1 cellular context compared by ENCODE assay signal in genomic region chr4:7103599-7104365, GRCh38.
TF ChIP-seq lines count a peak whose summit lies in the region.

No MANE protein-coding gene starts in this region.

TF ChIP-seq in HepG2, 621 proteins besides CTCF, POLR2A, EP300 and RAD21 (continued from another document and continues in another):
- TF ChIP-seq ZBTB49 (CRISPR knock-in tag; IDR thresholded peaks at IDR 0.05; ENCODE audit: borderline replicate concordance): no peak
- TF ChIP-seq RFX1 (IDR thresholded peaks at IDR 0.05): no peak
- peak; percentile 56; the same call in 1 of the 2 replicates for TF ChIP-seq ZNF547 (CRISPR knock-in tag; IDR thresholded peaks at IDR 0.05)
- no peak for TF ChIP-seq AFF4 (CRISPR knock-in tag; IDR thresholded peaks at IDR 0.05)
- peak; percentile 88 for TF ChIP-seq SALL1 (CRISPR knock-in tag; IDR thresholded peaks at IDR 0.05)
- no peak for TF ChIP-seq TBL1XR1 (IDR thresholded peaks at IDR 0.05; ENCODE audit: borderline replicate concordance, low read length, partially characterized antibody)
- TF ChIP-seq BRCA1 (CRISPR knock-in tag; IDR thresholded peaks at IDR 0.05): no peak
- TF ChIP-seq ZNF777 (CRISPR knock-in tag; IDR thresholded peaks at IDR 0.05): no peak; the same call in 1 of the 2 replicates
- 0 out of 2 replicates have a peak, but pooled peaks have one; percentile 56 for TF ChIP-seq STAT6 (CRISPR knock-in tag; IDR thresholded peaks at IDR 0.05; ENCODE audit: borderline replicate concordance)
- TF ChIP-seq RFX3 (CRISPR knock-in tag; IDR thresholded peaks at IDR 0.05): 0 out of 2 replicates have a peak, but pooled peaks have one; percentile 31
- peak; percentile 29; the same call in 1 of the 2 replicates for TF ChIP-seq ZSCAN9 (CRISPR knock-in tag; IDR thresholded peaks at IDR 0.05; ENCODE audit: borderline replicate concordance)
- no peak for TF ChIP-seq PTBP1 (IDR thresholded peaks at IDR 0.05; ENCODE audit: low read depth, low read length, poor library complexity, severe bottlenecking)
- TF ChIP-seq HMG20B (CRISPR knock-in tag; conservative IDR thresholded peaks at IDR 0.05): no peak
- no peak for TF ChIP-seq ZBTB25 (CRISPR knock-in tag; IDR thresholded peaks at IDR 0.05)
- no peak; the same call in 1 of the 2 replicates for TF ChIP-seq ZNF281 (CRISPR knock-in tag; IDR thresholded peaks at IDR 0.05; ENCODE audit: borderline replicate concordance)
- TF ChIP-seq ZNF326 (CRISPR knock-in tag; IDR thresholded peaks at IDR 0.05; ENCODE audit: borderline replicate concordance): no peak
- peak; percentile 48; the same call in 1 of the 2 replicates for TF ChIP-seq MLX (CRISPR knock-in tag; IDR thresholded peaks at IDR 0.05)
- TF ChIP-seq ZNF768 (CRISPR knock-in tag; IDR thresholded peaks at IDR 0.05): peak; percentile 90
- TF ChIP-seq FOSL2 (CRISPR knock-in tag; IDR thresholded peaks at IDR 0.05): peak; percentile 11; the same call in 1 of the 2 replicates
- peak; percentile 32; the same call in 1 of the 2 replicates for TF ChIP-seq NFYB (CRISPR knock-in tag; IDR thresholded peaks at IDR 0.05)
- peak; percentile 47; the same call in 1 of the 2 replicates for TF ChIP-seq ARID4A (CRISPR knock-in tag; IDR thresholded peaks at IDR 0.05; ENCODE audit: borderline replicate concordance)
- TF ChIP-seq PLSCR1 (CRISPR knock-in tag; IDR thresholded peaks at IDR 0.05; ENCODE audit: borderline replicate concordance): no peak
- TF ChIP-seq ZBTB10 (CRISPR knock-in tag; IDR thresholded peaks at IDR 0.05; ENCODE audit: borderline replicate concordance): no peak
- TF ChIP-seq ZNF644 (CRISPR knock-in tag; IDR thresholded peaks at IDR 0.05; ENCODE audit: low read depth): no peak
- TF ChIP-seq ZNF546 (CRISPR knock-in tag; conservative IDR thresholded peaks at IDR 0.05): no peak
- TF ChIP-seq PLRG1 (conservative IDR thresholded peaks at IDR 0.05): no peak
- peak; percentile 55; the same call in 1 of the 2 replicates for TF ChIP-seq HBP1 (CRISPR knock-in tag; IDR thresholded peaks at IDR 0.05; ENCODE audit: low read depth)
- peak; percentile 66 for TF ChIP-seq POLR2G (IDR thresholded peaks at IDR 0.05; ENCODE audit: low read depth, low read length)
- TF ChIP-seq ZNF614 (CRISPR knock-in tag; IDR thresholded peaks at IDR 0.05; ENCODE audit: borderline replicate concordance): no peak
- peak; percentile 93 for TF ChIP-seq TARDBP (CRISPR knock-in tag; IDR thresholded peaks at IDR 0.05)
- no peak for TF ChIP-seq MEF2D (CRISPR knock-in tag; IDR thresholded peaks at IDR 0.05)
